In genomic region chr10:88687853-88688467, GRCh38 we compare ENCODE assay signal across 8 cellular contexts. TPM values are rescaled to one million over a fixed set of nuclear protein-coding genes. Genes with fewer than 3 reads are reported as not detected.
DNase-seq lines count a peak whose midpoint lies in the region; ATAC-seq and TF ChIP-seq lines count a peak whose summit lies in the region.

No MANE protein-coding gene starts in this region.

- no peak overlapping the region for H3K4me3 Mint-ChIP-seq in chondrocyte (ENCODE audit: unreplicated experiment)

- peaks cover under 1% of the 10 kb centered on the region for H3K27me3 Mint-ChIP-seq in chondrocyte (ENCODE audit: low read depth)

- ATAC-seq in mucosa of descending colon = peak; percentile 32
- ATAC-seq in activated CD4-positive, CD25-positive, alpha-beta regulatory T cell treated with anti-CD3 and anti-CD28 coated beads, Interleukin-2, amount 50 U/mL, for 24 hours = no peak
- no peak for ATAC-seq in GM21381 (IDR thresholded peaks at IDR 0.05; ENCODE audit: unreplicated experiment)

- TF ChIP-seq CTCF in chondrocyte (IDR thresholded peaks at IDR 0.05) (peak; percentile 91), mucosa of descending colon (IDR thresholded peaks at IDR 0.05) (peak; percentile 53)

- H3K4me1 Mint-ChIP-seq in chondrocyte (ENCODE audit: low read depth) = peaks cover 13% of the 10 kb centered on the region

- no peak overlapping the region for H3K27ac Mint-ChIP-seq in chondrocyte (ENCODE audit: unreplicated experiment)

- peak; percentile 2 for DNase-seq in NCI-H2227 treated with DMSO at 0.1 percent for 48 hours (lab: John Stamatoyannopoulos, UW)
- no peak for DNase-seq in NCI-H2227 (lab: John Stamatoyannopoulos, UW; ENCODE audit: unreplicated experiment)
- DNase-seq in NCI-H460 (ENCODE audit: extremely low read depth, low read depth) = peak; percentile 18
- no peak for DNase-seq in chondrocyte (ENCODE audit: low spot score)
- no peak for DNase-seq in mucosa of descending colon
- no peak for DNase-seq in GF-D8 (lab: John Stamatoyannopoulos, UW)

- peaks cover 9% of the 10 kb centered on the region for H3K9me3 Mint-ChIP-seq in chondrocyte (ENCODE audit: low read depth)

- intact Hi-C loops in mucosa of descending colon (cut with DNase I, micrococcal nuclease) = loop anchor here in 1 of 2 donors (5.0 kb wide), 1 partner anchor 104 kb away; no protein-coding TSS in a partner anchor

- no peaks in the 10 kb centered on the region for H3K36me3 ChIP-seq in mucosa of descending colon (ENCODE audit: low read depth)

- peaks cover 3% of the 10 kb centered on the region for H3K36me3 Mint-ChIP-seq in chondrocyte (ENCODE audit: low read depth)

- H3K9me3 ChIP-seq in mucosa of descending colon = no peaks in the 10 kb centered on the region

- H3K4me3 ChIP-seq in mucosa of descending colon = no peak overlapping the region

- H3K4me1 ChIP-seq in mucosa of descending colon (ENCODE audit: low read depth) = no peaks in the 10 kb centered on the region

RNA-seq across cellular contexts. Expression of gene LIPK, which starts 18.1 kb away (rescaled TPM):
- total RNA-seq in NCI-H460 (2014; rRNA removed; shearing (Covaris generic)) = not detected in 2 replicates
- not detected in 2 replicates for polyA plus RNA-seq in NCI-H460 (2014; cell fraction: nucleus; rRNA removed)
- total RNA-seq in chondrocyte (not detected in 3 replicates), mucosa of descending colon (not detected)

RNA-seq across cellular contexts. Expression of gene LIPF, which starts 23.7 kb away (rescaled TPM):
- not detected in 2 replicates for total RNA-seq in NCI-H460 (2014; rRNA removed; shearing (Covaris generic))
- not detected in 2 replicates for polyA plus RNA-seq in NCI-H460 (2014; cell fraction: nucleus; rRNA removed)
- not detected in 3 replicates for total RNA-seq in chondrocyte
- total RNA-seq in mucosa of descending colon = not detected

Comparison
In these comparisons a context has a peak if more than half of its experiments do, and no peak if none do; other contexts are left out.
1. DNase-seq: peak in NCI-H2227 treated with DMSO at 0.1 percent for 48 hours (single experiment) and NCI-H460 (single experiment); none in NCI-H2227 (single experiment), chondrocyte (single experiment), mucosa of descending colon (0 of 3) and GF-D8 (single experiment).